ENCODE assay signal across 1 cellular context in the genomic region with DNA sequence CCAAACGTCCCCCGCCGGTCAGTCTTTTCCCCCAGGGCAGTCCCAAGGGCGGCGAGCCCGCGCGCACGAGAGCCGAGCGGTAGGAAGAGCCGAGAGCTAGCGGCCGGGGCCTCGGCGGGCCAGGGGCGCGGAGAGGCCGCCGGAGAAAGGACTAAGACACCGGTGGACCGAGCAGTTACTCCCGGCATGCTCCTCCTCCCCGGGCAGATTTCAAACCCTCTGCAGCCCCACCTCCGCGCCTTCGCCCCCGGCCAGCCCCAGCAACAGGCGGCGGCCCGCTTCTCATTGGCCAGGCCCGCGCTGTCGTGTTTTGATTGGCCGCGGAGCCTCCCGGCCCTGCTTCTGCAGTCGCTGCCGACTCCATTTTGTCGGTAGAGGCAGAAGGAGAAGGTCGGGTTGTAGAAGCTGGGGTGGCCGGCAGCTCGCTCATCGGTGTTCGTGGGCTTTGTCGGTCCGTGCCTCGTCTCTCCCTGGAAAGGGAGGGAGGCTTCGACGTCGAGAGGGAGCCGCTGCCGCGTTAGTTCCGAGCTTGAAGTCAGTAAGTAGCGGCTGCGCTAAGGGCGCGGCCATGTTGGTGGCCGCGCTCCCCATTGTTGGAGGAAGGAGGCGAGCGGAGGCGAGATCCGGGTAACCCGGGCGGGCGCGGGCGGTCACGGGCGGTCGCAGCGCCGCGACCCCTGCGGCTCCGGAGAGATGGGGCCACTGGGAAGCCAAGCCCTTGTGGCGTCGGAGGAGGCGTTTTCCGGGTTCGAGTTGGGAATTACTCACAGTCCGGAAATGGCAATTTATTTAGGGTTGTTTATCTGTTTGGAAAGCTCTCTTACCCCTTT.
TF ChIP-seq lines count a peak whose summit lies in the region.

Gene PNRC2 (plus strand): TSS at position 368 of the 830 bp plus-strand sequence. CDS start 1,630 bp downstream, outside the sequence.

TF ChIP-seq in HepG2, 621 proteins besides CTCF, POLR2A, EP300 and RAD21 (continued from another document and continues in another):
- TF ChIP-seq ZNF318 (CRISPR knock-in tag; IDR thresholded peaks at IDR 0.05) = no peak
- TF ChIP-seq, protein P1, sequence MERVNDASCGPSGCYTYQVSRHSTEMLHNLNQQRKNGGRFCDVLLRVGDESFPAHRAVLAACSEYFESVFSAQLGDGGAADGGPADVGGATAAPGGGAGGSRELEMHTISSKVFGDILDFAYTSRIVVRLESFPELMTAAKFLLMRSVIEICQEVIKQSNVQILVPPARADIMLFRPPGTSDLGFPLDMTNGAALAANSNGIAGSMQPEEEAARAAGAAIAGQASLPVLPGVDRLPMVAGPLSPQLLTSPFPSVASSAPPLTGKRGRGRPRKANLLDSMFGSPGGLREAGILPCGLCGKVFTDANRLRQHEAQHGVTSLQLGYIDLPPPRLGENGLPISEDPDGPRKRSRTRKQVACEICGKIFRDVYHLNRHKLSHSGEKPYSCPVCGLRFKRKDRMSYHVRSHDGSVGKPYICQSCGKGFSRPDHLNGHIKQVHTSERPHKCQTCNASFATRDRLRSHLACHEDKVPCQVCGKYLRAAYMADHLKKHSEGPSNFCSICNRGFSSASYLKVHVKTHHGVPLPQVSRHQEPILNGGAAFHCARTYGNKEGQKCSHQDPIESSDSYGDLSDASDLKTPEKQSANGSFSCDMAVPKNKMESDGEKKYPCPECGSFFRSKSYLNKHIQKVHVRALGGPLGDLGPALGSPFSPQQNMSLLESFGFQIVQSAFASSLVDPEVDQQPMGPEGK (CRISPR knock-in tag; IDR thresholded peaks at IDR 0.05) = peak; percentile 75
- TF ChIP-seq FOSL1 (CRISPR knock-in tag; IDR thresholded peaks at IDR 0.05; ENCODE audit: borderline replicate concordance) = no peak
- TF ChIP-seq ZNF430 (CRISPR knock-in tag; IDR thresholded peaks at IDR 0.05) = peak; percentile 79
- peak; percentile 84 for TF ChIP-seq CREB3 (CRISPR knock-in tag; IDR thresholded peaks at IDR 0.05)
- TF ChIP-seq MATR3 (CRISPR knock-in tag; IDR thresholded peaks at IDR 0.05) = no peak
- peak; percentile 60; the same call in 1 of the 2 replicates for TF ChIP-seq ELF3 (CRISPR knock-in tag; IDR thresholded peaks at IDR 0.05)
- peak; percentile 82; the same call in 1 of the 2 replicates for TF ChIP-seq NFKB2 (CRISPR knock-in tag; IDR thresholded peaks at IDR 0.05; ENCODE audit: borderline replicate concordance)
- TF ChIP-seq ZNF660 (CRISPR knock-in tag; IDR thresholded peaks at IDR 0.05; ENCODE audit: borderline replicate concordance, low read depth) = no peak
- TF ChIP-seq SYNCRIP (IDR thresholded peaks at IDR 0.05; ENCODE audit: insufficient read depth, low read depth, low read length) = no peak
- TF ChIP-seq ZNF589 (CRISPR knock-in tag; conservative IDR thresholded peaks at IDR 0.05) = 0 out of 2 replicates have a peak, but pooled peaks have one; percentile 65
- no peak for TF ChIP-seq ZNF652 (CRISPR knock-in tag; IDR thresholded peaks at IDR 0.05; ENCODE audit: borderline replicate concordance, low read depth)
- TF ChIP-seq ZNF674 (CRISPR knock-in tag; IDR thresholded peaks at IDR 0.05; ENCODE audit: low read depth) = no peak
- no peak for TF ChIP-seq LBX2 (CRISPR knock-in tag; IDR thresholded peaks at IDR 0.05; ENCODE audit: borderline replicate concordance)
- peak; percentile 76; the same call in 1 of the 2 replicates for TF ChIP-seq ZNF558 (CRISPR knock-in tag; IDR thresholded peaks at IDR 0.05; ENCODE audit: borderline replicate concordance)
- TF ChIP-seq HOXA7 (CRISPR knock-in tag; IDR thresholded peaks at IDR 0.05) = no peak
- no peak; the same call in none of the 2 replicates for TF ChIP-seq ZNF747 (CRISPR knock-in tag; IDR thresholded peaks at IDR 0.05; ENCODE audit: borderline replicate concordance)
- TF ChIP-seq GATAD1 (CRISPR knock-in tag; IDR thresholded peaks at IDR 0.05) = peak; percentile 79
- TF ChIP-seq GFI1 (CRISPR knock-in tag; IDR thresholded peaks at IDR 0.05; ENCODE audit: borderline replicate concordance) = peak; percentile 39; the same call in 1 of the 2 replicates
- no peak for TF ChIP-seq ZNF17 (CRISPR knock-in tag; IDR thresholded peaks at IDR 0.05)
- 0 out of 2 replicates have a peak, but pooled peaks have one; percentile 26 for TF ChIP-seq RARA (CRISPR knock-in tag; IDR thresholded peaks at IDR 0.05)
- no peak for TF ChIP-seq ZNF451 (CRISPR knock-in tag; IDR thresholded peaks at IDR 0.05)
- TF ChIP-seq KLF13 (CRISPR knock-in tag; IDR thresholded peaks at IDR 0.05) = no peak
- TF ChIP-seq TAF1 (CRISPR knock-in tag; IDR thresholded peaks at IDR 0.05) = peak; percentile 99
- peak; percentile 40 for TF ChIP-seq SPEN (CRISPR knock-in tag; IDR thresholded peaks at IDR 0.05; ENCODE audit: low read depth)
- 0 out of 2 replicates have a peak, but pooled peaks have one; percentile 27 for TF ChIP-seq ZNF766 (CRISPR knock-in tag; IDR thresholded peaks at IDR 0.05; ENCODE audit: borderline replicate concordance)
- no peak for TF ChIP-seq SRF (IDR thresholded peaks at IDR 0.05; ENCODE audit: low read depth, low read length)
- TF ChIP-seq, protein P2, sequence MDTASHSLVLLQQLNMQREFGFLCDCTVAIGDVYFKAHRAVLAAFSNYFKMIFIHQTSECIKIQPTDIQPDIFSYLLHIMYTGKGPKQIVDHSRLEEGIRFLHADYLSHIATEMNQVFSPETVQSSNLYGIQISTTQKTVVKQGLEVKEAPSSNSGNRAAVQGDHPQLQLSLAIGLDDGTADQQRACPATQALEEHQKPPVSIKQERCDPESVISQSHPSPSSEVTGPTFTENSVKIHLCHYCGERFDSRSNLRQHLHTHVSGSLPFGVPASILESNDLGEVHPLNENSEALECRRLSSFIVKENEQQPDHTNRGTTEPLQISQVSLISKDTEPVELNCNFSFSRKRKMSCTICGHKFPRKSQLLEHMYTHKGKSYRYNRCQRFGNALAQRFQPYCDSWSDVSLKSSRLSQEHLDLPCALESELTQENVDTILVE (CRISPR knock-in tag; IDR thresholded peaks at IDR 0.05) = no peak; the same call in 1 of the 2 replicates
- TF ChIP-seq, protein P3, sequence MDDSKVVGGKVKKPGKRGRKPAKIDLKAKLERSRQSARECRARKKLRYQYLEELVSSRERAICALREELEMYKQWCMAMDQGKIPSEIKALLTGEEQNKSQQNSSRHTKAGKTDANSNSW (CRISPR knock-in tag; IDR thresholded peaks at IDR 0.05; ENCODE audit: borderline replicate concordance) = no peak
- TF ChIP-seq, protein P4, sequence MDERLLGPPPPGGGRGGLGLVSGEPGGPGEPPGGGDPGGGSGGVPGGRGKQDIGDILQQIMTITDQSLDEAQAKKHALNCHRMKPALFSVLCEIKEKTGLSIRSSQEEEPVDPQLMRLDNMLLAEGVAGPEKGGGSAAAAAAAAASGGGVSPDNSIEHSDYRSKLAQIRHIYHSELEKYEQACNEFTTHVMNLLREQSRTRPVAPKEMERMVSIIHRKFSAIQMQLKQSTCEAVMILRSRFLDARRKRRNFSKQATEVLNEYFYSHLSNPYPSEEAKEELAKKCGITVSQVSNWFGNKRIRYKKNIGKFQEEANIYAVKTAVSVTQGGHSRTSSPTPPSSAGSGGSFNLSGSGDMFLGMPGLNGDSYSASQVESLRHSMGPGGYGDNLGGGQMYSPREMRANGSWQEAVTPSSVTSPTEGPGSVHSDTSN (CRISPR knock-in tag; IDR thresholded peaks at IDR 0.05) = no peak
- 0 out of 2 replicates have a peak, but pooled peaks have one; percentile 59 for TF ChIP-seq ZNF570 (CRISPR knock-in tag; IDR thresholded peaks at IDR 0.05; ENCODE audit: borderline replicate concordance)
- TF ChIP-seq, protein P5, sequence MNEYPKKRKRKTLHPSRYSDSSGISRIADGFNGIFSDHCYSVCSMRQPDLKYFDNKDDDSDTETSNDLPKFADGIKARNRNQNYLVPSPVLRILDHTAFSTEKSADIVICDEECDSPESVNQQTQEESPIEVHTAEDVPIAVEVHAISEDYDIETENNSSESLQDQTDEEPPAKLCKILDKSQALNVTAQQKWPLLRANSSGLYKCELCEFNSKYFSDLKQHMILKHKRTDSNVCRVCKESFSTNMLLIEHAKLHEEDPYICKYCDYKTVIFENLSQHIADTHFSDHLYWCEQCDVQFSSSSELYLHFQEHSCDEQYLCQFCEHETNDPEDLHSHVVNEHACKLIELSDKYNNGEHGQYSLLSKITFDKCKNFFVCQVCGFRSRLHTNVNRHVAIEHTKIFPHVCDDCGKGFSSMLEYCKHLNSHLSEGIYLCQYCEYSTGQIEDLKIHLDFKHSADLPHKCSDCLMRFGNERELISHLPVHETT (CRISPR knock-in tag; conservative IDR thresholded peaks at IDR 0.05) = peak; percentile 56
- TF ChIP-seq KLF16 (CRISPR knock-in tag; IDR thresholded peaks at IDR 0.05) = peak in 1 of 2 experiments; percentile 92; a peak in 2 of 4 replicates
- peak; percentile 76 for TF ChIP-seq FOXC1 (CRISPR knock-in tag; IDR thresholded peaks at IDR 0.05; ENCODE audit: borderline replicate concordance)
- TF ChIP-seq NFIC (IDR thresholded peaks at IDR 0.05; ENCODE audit: low read length) = no peak
- TF ChIP-seq ZNF878 (CRISPR knock-in tag; IDR thresholded peaks at IDR 0.05) = peak; percentile 93
- 0 out of 2 replicates have a peak, but pooled peaks have one; percentile 75 for TF ChIP-seq POLR2AphosphoS2 (IDR thresholded peaks at IDR 0.05; ENCODE audit: low read depth, low read length)
- TF ChIP-seq PITX1 (CRISPR knock-in tag; IDR thresholded peaks at IDR 0.05) = no peak; the same call in 1 of the 2 replicates
- no peak for TF ChIP-seq ZNF263 (CRISPR knock-in tag; IDR thresholded peaks at IDR 0.05)
- no peak for TF ChIP-seq ZNF235 (CRISPR knock-in tag; IDR thresholded peaks at IDR 0.05; ENCODE audit: borderline replicate concordance)
- TF ChIP-seq ZNF260 (CRISPR knock-in tag; IDR thresholded peaks at IDR 0.05; ENCODE audit: borderline replicate concordance, low read depth) = no peak
- 0 out of 2 replicates have a peak, but pooled peaks have one; percentile 35 for TF ChIP-seq ZNF839 (CRISPR knock-in tag; IDR thresholded peaks at IDR 0.05; ENCODE audit: borderline replicate concordance)
- TF ChIP-seq HNRNPH1 (optimal IDR thresholded peaks at IDR 0.05; ENCODE audit: low read depth, low read length) = peak; percentile 9
- no peak for TF ChIP-seq ZNF629 (CRISPR knock-in tag; conservative IDR thresholded peaks at IDR 0.05)
